ENCODE assay signal across 1 cellular context in the genomic region with DNA sequence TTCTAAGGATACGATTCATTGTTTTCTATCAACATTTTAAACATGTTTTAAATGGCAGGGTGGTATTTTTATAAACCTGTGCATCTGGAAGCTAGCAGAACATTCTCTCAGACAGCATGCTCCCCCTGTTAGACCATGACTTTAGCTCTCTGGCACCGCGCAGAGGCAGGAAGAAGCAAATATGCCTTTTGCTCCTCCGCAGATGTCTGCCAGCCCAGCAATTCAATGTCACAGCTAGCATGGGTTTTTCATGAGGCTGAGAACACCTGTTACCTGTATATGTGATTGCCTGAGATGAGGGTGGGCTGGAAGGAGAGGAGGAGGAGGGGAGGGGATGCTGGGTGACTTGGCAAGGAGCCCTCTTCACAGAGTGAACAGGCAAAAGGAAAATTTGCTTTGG.
TF ChIP-seq lines count a peak whose summit lies in the region.

No MANE protein-coding gene starts in this region.

TF ChIP-seq in K562, 482 proteins besides CTCF, POLR2A, EP300 and RAD21:
- TF ChIP-seq PRMT5 (CRISPR knock-in tag; IDR thresholded peaks at IDR 0.05) (no peak), MECOM (CRISPR knock-in tag; IDR thresholded peaks at IDR 0.05) (no peak), GABPB2 (CRISPR knock-in tag; conservative IDR thresholded peaks at IDR 0.05) (no peak), NKRF (IDR thresholded peaks at IDR 0.05; ENCODE audit: borderline replicate concordance) (no peak), IRF1 (CRISPR knock-in tag; IDR thresholded peaks at IDR 0.05; ENCODE audit: borderline replicate concordance) (no peak), ZNF507 (tag; conservative IDR thresholded peaks at IDR 0.05) (no peak), VEZF1 (CRISPR knock-in tag; IDR thresholded peaks at IDR 0.05) (no peak), TRIM28 (IDR thresholded peaks at IDR 0.05) (no peak), BCOR (IDR thresholded peaks at IDR 0.05) (no peak), POLR3G (IDR thresholded peaks at IDR 0.05; ENCODE audit: extremely low read depth, insufficient read length, insufficient replicate concordance) (no peak), ZNF212 (CRISPR knock-in tag; IDR thresholded peaks at IDR 0.05) (no peak), GATA2 (CRISPR knock-in tag; IDR thresholded peaks at IDR 0.05) (no peak), ZNF583 (CRISPR knock-in tag; IDR thresholded peaks at IDR 0.05) (no peak), ETV6 (IDR thresholded peaks at IDR 0.05; ENCODE audit: borderline replicate concordance in 1 of 2, low read depth in 2 of 2, low read length in 1 of 2) (no peak), ETV6 (CRISPR knock-in tag; IDR thresholded peaks at IDR 0.05; ENCODE audit: borderline replicate concordance) (no peak), NUFIP1 (IDR thresholded peaks at IDR 0.05; ENCODE audit: partially characterized antibody) (no peak), HEY1 (CRISPR knock-in tag; IDR thresholded peaks at IDR 0.05; ENCODE audit: borderline replicate concordance) (no peak), ARHGAP35 (IDR thresholded peaks at IDR 0.05; ENCODE audit: partially characterized antibody) (no peak), RFX1 (IDR thresholded peaks at IDR 0.05) (no peak)
- TF ChIP-seq, protein P1, sequence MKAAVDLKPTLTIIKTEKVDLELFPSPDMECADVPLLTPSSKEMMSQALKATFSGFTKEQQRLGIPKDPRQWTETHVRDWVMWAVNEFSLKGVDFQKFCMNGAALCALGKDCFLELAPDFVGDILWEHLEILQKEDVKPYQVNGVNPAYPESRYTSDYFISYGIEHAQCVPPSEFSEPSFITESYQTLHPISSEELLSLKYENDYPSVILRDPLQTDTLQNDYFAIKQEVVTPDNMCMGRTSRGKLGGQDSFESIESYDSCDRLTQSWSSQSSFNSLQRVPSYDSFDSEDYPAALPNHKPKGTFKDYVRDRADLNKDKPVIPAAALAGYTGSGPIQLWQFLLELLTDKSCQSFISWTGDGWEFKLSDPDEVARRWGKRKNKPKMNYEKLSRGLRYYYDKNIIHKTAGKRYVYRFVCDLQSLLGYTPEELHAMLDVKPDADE (conservative IDR thresholded peaks at IDR 0.05; ENCODE audit: control insufficient read depth, low read depth, low read length): no peak
